ENCODE assay signal across 33 cellular contexts in genomic region chr5:432201-432927, GRCh38. TPM values are rescaled to one million over a fixed set of nuclear protein-coding genes. Genes with fewer than 3 reads are reported as not detected.
DNase-seq lines count a peak whose midpoint lies in the region; ATAC-seq, FAIRE-seq and TF ChIP-seq lines count a peak whose summit lies in the region.
"Had no signal": no experiment of that assay in that cellular context is flagged by ENCODE, and none has a peak within 500 bp of the region (broad histone marks: within the 10 kb centered on the region; RNA-seq: fewer than 3 reads in every experiment).

No MANE protein-coding gene starts in this region.

- H2BK15ac ChIP-seq in neuronal stem cell (ENCODE audit: low read length) = no peak overlapping the region

- H3K27ac ChIP-seq in HepG2 (ENCODE audit: extremely low read length, insufficient read depth, low read length) (no peak overlapping the region), right lobe of liver (no peak overlapping the region), WERI-Rb-1 (no peak overlapping the region), neuronal stem cell (replicated peaks; ENCODE audit: low read length) (no peak overlapping the region), upper lobe of right lung (no peak overlapping the region), hepatocyte (no peak overlapping the region)
- H3K27ac ChIP-seq: esophagus muscularis mucosa, HL-60, neutrophil, PC-9, skin epidermis had no signal

- POLR2A ChIA-PET in HepG2 (lab: Yijun Ruan, JAX) = no interaction called here

- no TSS peak for BruUV-seq in HepG2 (replicated peaks; lab: Mats Ljungman, UMichigan)

- no peak overlapping the region for H4K91ac ChIP-seq in neuronal stem cell (ENCODE audit: low read depth, low read length, poor library complexity)

- WGBS in HepG2 (ENCODE audit: low lambda C conversion rate) = 66% methylated on average over 18 of the region's 18 CpGs
- 87% methylated on average over 7 of the region's 18 CpGs for WGBS in right lobe of liver (ENCODE audit: insufficient coverage, low coverage, low lambda C conversion rate, missing lambda C conversion rate)
- WGBS in neuronal stem cell (ENCODE audit: extremely low coverage in 2 of 2, insufficient read length in 2 of 2, insufficient replicate concordance in 1 of 2), 2 donors = no CpG with 5 or more reads among the region's 18 CpGs
- WGBS in hepatocyte (ENCODE audit: low lambda C conversion rate, missing lambda C conversion rate) = 91% methylated on average over 18 of the region's 18 CpGs

- intact Hi-C loops in HepG2 (cut with micrococcal nuclease; ENCODE audit: unreplicated experiment) = loop anchor here (5.0 kb wide), 1 partner anchor 115 kb away; no protein-coding TSS in a partner anchor
- intact Hi-C loops in right lobe of liver (cut with DNase I) = no loop called here
- intact Hi-C loops in upper lobe of right lung (cut with DNase I) = loop anchor here (10.0 kb wide), 1 partner anchor 118 kb away; no protein-coding TSS in a partner anchor

- H2AK5ac ChIP-seq in neuronal stem cell (ENCODE audit: low read depth, low read length) = peak overlapping the region; percentile 70

- H3K36me3 ChIP-seq in HepG2 (replicated peaks in 1 of 2; ENCODE audit: control insufficient read depth in 1 of 2, insufficient read depth in 2 of 2, low read length in 2 of 2) (no peaks in the 10 kb centered on the region), right lobe of liver (no peaks in the 10 kb centered on the region), WERI-Rb-1 (no peaks in the 10 kb centered on the region), neuronal stem cell (replicated peaks in 1 of 2; ENCODE audit: control insufficient read depth in 2 of 2, insufficient read depth in 2 of 2, low read length in 2 of 2) (no peaks in the 10 kb centered on the region), upper lobe of right lung (no peaks in the 10 kb centered on the region), hepatocyte (replicated peaks; ENCODE audit: insufficient read depth, low read depth) (no peaks in the 10 kb centered on the region)
- H3K36me3 ChIP-seq: esophagus muscularis mucosa, HAP-1, neutrophil had no signal

- H3K4me1 ChIP-seq in HepG2 (ENCODE audit: insufficient read depth, low read length) (peaks cover 10% of the 10 kb centered on the region), right lobe of liver (no peaks in the 10 kb centered on the region), neuronal stem cell (ENCODE audit: control insufficient read depth in 2 of 2, insufficient read depth in 1 of 2, low read depth in 1 of 2, low read length in 2 of 2) (no peaks in the 10 kb centered on the region), upper lobe of right lung (no peaks in the 10 kb centered on the region), hepatocyte (ENCODE audit: insufficient read depth) (peaks cover 14% of the 10 kb centered on the region)
- H3K4me1 ChIP-seq: HAP-1 had no signal

- TF ChIP-seq POLR2A in HepG2 (IDR thresholded peaks at IDR 0.05; ENCODE audit: insufficient read depth in 1 of 2, low read depth in 2 of 2, low read length in 2 of 2) = no peak
- no peak for TF ChIP-seq POLR2A in right lobe of liver (IDR thresholded peaks at IDR 0.05)

- no peak overlapping the region for H3K4me3 ChIP-seq in HepG2 (replicated peaks in 1 of 3; ENCODE audit: insufficient read depth in 1 of 3, low read depth in 2 of 3, low read length in 3 of 3)
- H3K4me3 ChIP-seq in right lobe of liver = no peak overlapping the region
- no peak overlapping the region for H3K4me3 ChIP-seq in WERI-Rb-1 (ENCODE audit: low read depth, low read length)
- no peak overlapping the region for H3K4me3 ChIP-seq in neuronal stem cell (ENCODE audit: low read length in 2 of 2)
- no peak overlapping the region for H3K4me3 ChIP-seq in upper lobe of right lung
- H3K4me3 ChIP-seq in hepatocyte = no peak overlapping the region
- H3K4me3 ChIP-seq: esophagus muscularis mucosa, HAP-1, PC-9, skin epidermis had no signal

- H3K79me1 ChIP-seq in neuronal stem cell (ENCODE audit: low read depth, low read length) = peaks cover 3% of the 10 kb centered on the region

- FAIRE-seq in HepG2 (lab: Jason Lieb, UNC) = no peak
- FAIRE-seq: astrocyte, frontal cortex had no signal

- peak overlapping the region; percentile 71 for H3K14ac ChIP-seq in neuronal stem cell (ENCODE audit: low read length)

- no peak overlapping the region for H4K8ac ChIP-seq in neuronal stem cell (ENCODE audit: low read depth, low read length)

- no peak overlapping the region for H3K4ac ChIP-seq in neuronal stem cell (ENCODE audit: low read length)

- H3K9ac ChIP-seq in HepG2 (ENCODE audit: insufficient read depth, low read depth, low read length) = no peak overlapping the region
- no peak overlapping the region for H3K9ac ChIP-seq in neuronal stem cell (ENCODE audit: low read depth, low read length, poor library complexity)

- H3K9me2 ChIP-seq in hepatocyte (replicated peaks; ENCODE audit: insufficient read depth) = no peaks in the 10 kb centered on the region

- H2BK5ac ChIP-seq in neuronal stem cell (ENCODE audit: low read length) = no peak overlapping the region

- H2BK12ac ChIP-seq in neuronal stem cell (ENCODE audit: low read length) = no peak overlapping the region

- H2AFZ ChIP-seq in HepG2 (ENCODE audit: low read length) = no peak overlapping the region
- H2AFZ ChIP-seq in neuronal stem cell (ENCODE audit: low read length) = peak overlapping the region; percentile 8
- H2AFZ ChIP-seq in hepatocyte = no peak overlapping the region
- H2AFZ ChIP-seq: PC-9 had no signal

- DNase-seq in HepG2 (ENCODE audit: low spot score) (no peak), right lobe of liver (no peak), WERI-Rb-1 (peak; percentile 4), neuronal stem cell (ENCODE audit: low spot score) (no peak), upper lobe of right lung (peak; percentile 48), hepatocyte (ENCODE audit: low spot score) (no peak)
- no peak for DNase-seq in stimulated activated CD4-positive, alpha-beta T cell treated with anti-CD3 and anti-CD28 coated beads, Interleukin-4, amount 100 ng/mL, for 24 hours
- DNase-seq: activated CD4-positive, alpha-beta T cell treated with anti-CD3 and anti-CD28 coated beads, Interleukin-2, amount 10 ng/mL, durations not matched to agents 7 days and 5 days; caudate nucleus; DMS79; GDM1; hypothalamus; mesenchymal stem cell; NCI-H1048; NCI-H1694 treated with DMSO at 0.1 percent for 48 hours; NCI-H2171 treated with DMSO at 0.1 percent for 48 hours; NCI-H524 treated with DMSO at 0.1 percent for 48 hours; PC-9; SHP77 treated with DMSO at 0.1 percent for 48 hours; stimulated activated CD8-positive, alpha-beta memory T cell treated with anti-CD3 and anti-CD28 coated beads, Interleukin-4, amount 100 ng/mL, for 48 hours; SW 1271; T1000; trophoblast cell had no signal

- no peaks in the 10 kb centered on the region for H3K79me2 ChIP-seq in HepG2 (ENCODE audit: insufficient read depth, low read length)
- H3K79me2 ChIP-seq in hepatocyte = no peaks in the 10 kb centered on the region

- no peak overlapping the region for H3K18ac ChIP-seq in neuronal stem cell (ENCODE audit: low read length)

- TF ChIP-seq CTCF in HepG2 (CRISPR knock-in tag; IDR thresholded peaks at IDR 0.05) (no peak), right lobe of liver (IDR thresholded peaks at IDR 0.05) (no peak), WERI-Rb-1 (IDR thresholded peaks at IDR 0.05; ENCODE audit: low read depth, low read length) (no peak), upper lobe of right lung (IDR thresholded peaks at IDR 0.05) (no peak), hepatocyte (IDR thresholded peaks at IDR 0.05; ENCODE audit: poor library complexity) (no peak)

- H3K9me3 ChIP-seq in HepG2 (ENCODE audit: low read length) (no peaks in the 10 kb centered on the region), right lobe of liver (no peaks in the 10 kb centered on the region), WERI-Rb-1 (ENCODE audit: severe bottlenecking) (no peaks in the 10 kb centered on the region), neuronal stem cell (replicated peaks in 1 of 2; ENCODE audit: control insufficient read depth in 2 of 2, insufficient read depth in 1 of 2, low read depth in 1 of 2, low read length in 2 of 2) (peaks cover 0 to 8% of the 10 kb centered on the region in 2 donors), upper lobe of right lung (no peaks in the 10 kb centered on the region), hepatocyte (ENCODE audit: low read depth) (no peaks in the 10 kb centered on the region)
- H3K9me3 ChIP-seq: esophagus muscularis mucosa, HAP-1, neutrophil had no signal

- TF ChIP-seq RAD21 in HepG2 (CRISPR knock-in tag; IDR thresholded peaks at IDR 0.05) = no peak

- in situ Hi-C loops in HepG2 (cut with HindIII; ENCODE audit: extremely low pct_ligation_motif_present, low pct_unique_long_range_greater_than_20kb) = no loop called here

- H3K23ac ChIP-seq in neuronal stem cell (ENCODE audit: low read depth, low read length, poor library complexity) = no peak overlapping the region

- TF ChIP-seq EP300 in HepG2 (IDR thresholded peaks at IDR 0.05; ENCODE audit: low read depth in 2 of 2, low read length in 2 of 2) (no peak), HepG2 (CRISPR knock-in tag; IDR thresholded peaks at IDR 0.05; ENCODE audit: borderline replicate concordance) (no peak)

- H2BK120ac ChIP-seq in neuronal stem cell (ENCODE audit: low read depth, low read length) = no peak overlapping the region

- CTCF ChIA-PET in HepG2 (lab: Yijun Ruan, JAX; ENCODE audit: low intra/inter-chr PET ratio, low total read pairs) = no interaction called here

- H3K4me2 ChIP-seq in HepG2 (ENCODE audit: low read depth, low read length) (no peak overlapping the region), neuronal stem cell (ENCODE audit: insufficient read depth, low read length, poor library complexity, severe bottlenecking) (no peak overlapping the region), hepatocyte (no peak overlapping the region)
- H3K4me2 ChIP-seq: PC-9 had no signal

- no peak for ATAC-seq in HepG2
- no peak for ATAC-seq in right lobe of liver
- no peak for ATAC-seq in upper lobe of right lung
- ATAC-seq in HG03342 (IDR thresholded peaks at IDR 0.05; ENCODE audit: unreplicated experiment) = no peak
- ATAC-seq: left lobe of liver, WTC11 had no signal

- no peaks in the 10 kb centered on the region for H4K20me1 ChIP-seq in HepG2 (ENCODE audit: insufficient read depth, low read length)
- H4K20me1 ChIP-seq in hepatocyte (ENCODE audit: insufficient read depth, poor library complexity, severe bottlenecking) = no peaks in the 10 kb centered on the region

- H3K27me3 ChIP-seq in HepG2 (ENCODE audit: control insufficient read depth in 1 of 2, insufficient read depth in 2 of 2, low read length in 2 of 2) (0 out of 5 replicates have a peak, but pooled peaks cover 0 to 2% of the 10 kb centered on the region in 2 experiments), right lobe of liver (no peaks in the 10 kb centered on the region), WERI-Rb-1 (ENCODE audit: insufficient read depth, low read depth, severe bottlenecking) (no peaks in the 10 kb centered on the region), neuronal stem cell (ENCODE audit: control insufficient read depth in 3 of 3, insufficient read depth in 3 of 3, low read depth in 1 of 3, low read length in 3 of 3) (peaks cover 0 to 3% (median 0%) of the 10 kb centered on the region in 3 experiments), upper lobe of right lung (no peaks in the 10 kb centered on the region), hepatocyte (no peaks in the 10 kb centered on the region)

RNA-seq across cellular contexts. Expression of gene EXOC3, which starts 10.6 kb away (rescaled TPM):
- total RNA-seq in HepG2 (2016; rRNA removed; fragmentation: Illumina TruSeq; extraction: Trizol) (16.0 and 20.5 TPM in 2 replicates), right lobe of liver (10 to 100 TPM; 14.6 to 24.3 (median 20.0) TPM), upper lobe of right lung (59.5 TPM), hepatocyte (30.9 and 38.3 TPM in 2 replicates)
- 7.2 and 7.9 TPM in 2 replicates for total RNA-seq in HepG2 (2016; cell fraction: cytosol; rRNA removed; fragmentation: Illumina TruSeq; extraction: Trizol; ENCODE audit: low read depth)
- 14.6 and 19.5 TPM in 2 replicates for total RNA-seq in HepG2 (2016; cell fraction: insoluble cytoplasmic fraction; rRNA removed; fragmentation: Illumina TruSeq; extraction: Trizol)
- 13.8 and 14.1 TPM in 2 replicates for total RNA-seq in HepG2 (2016; cell fraction: membrane; rRNA removed; fragmentation: Illumina TruSeq; extraction: Trizol)
- total RNA-seq in HepG2 (2016; cell fraction: nucleus; rRNA removed; fragmentation: Illumina TruSeq; extraction: Trizol) = 11.2 and 13.3 TPM in 2 replicates
- polyA plus RNA-seq in HepG2 (2011; rRNA removed) (9.2 and 11.8 TPM in 2 replicates), hepatocyte (36.1 and 45.3 TPM in 2 replicates)
- 6.8 and 8.3 TPM in 2 replicates for polyA plus RNA-seq in HepG2 (2011; cell fraction: cytosol; rRNA removed)
- 26.9 and 28.5 TPM in 2 replicates for polyA plus RNA-seq in HepG2 (2011; cell fraction: nucleus; rRNA removed)
- 14.6 and 15.2 TPM in 2 replicates for polyA plus RNA-seq in HepG2 (2012)
- 5.5 and 5.9 TPM in 2 replicates for polyA plus RNA-seq in HepG2 (2016; cell fraction: cytosol; fragmentation: Illumina TruSeq; extraction: Trizol; ENCODE audit: low read depth)
- polyA plus RNA-seq in HepG2 (2016; cell fraction: insoluble cytoplasmic fraction; fragmentation: Illumina TruSeq; extraction: Trizol; ENCODE audit: low read depth) = 14.3 and 16.5 TPM in 2 replicates
- 7.8 and 8.8 TPM in 2 replicates for polyA plus RNA-seq in HepG2 (2016; cell fraction: membrane; fragmentation: Illumina TruSeq; extraction: Trizol; ENCODE audit: low read depth)
- 28.1 and 32.7 TPM in 2 replicates for polyA plus RNA-seq in HepG2 (2016; cell fraction: nucleus; fragmentation: Illumina TruSeq; extraction: Trizol; ENCODE audit: insufficient read depth, low read depth)
- polyA minus RNA-seq in HepG2 (2011; rRNA and poly(A)+ RNA removed; ENCODE audit: low replicate concordance) = 15.9 and 55.4 TPM in 2 replicates
- 6.1 and 7.2 TPM in 2 replicates for polyA minus RNA-seq in HepG2 (2011; cell fraction: cytosol; rRNA and poly(A)+ RNA removed)
- 12.9 and 14.2 TPM in 2 replicates for polyA minus RNA-seq in HepG2 (2011; cell fraction: nucleus; rRNA and poly(A)+ RNA removed)
- polyA plus RNA-seq in neuronal stem cell (2013, experiment 1 of 2) = 18.9 TPM
- polyA plus RNA-seq in neuronal stem cell (2013, experiment 2 of 2) = 18.7 TPM

Comparison
In these comparisons a context has a peak if more than half of its experiments do, and no peak if none do; other contexts are left out.
1. intact Hi-C loops: an anchor here in HepG2 (5.0 kb wide) and upper lobe of right lung (10.0 kb wide); none called in right lobe of liver.
2. DNase-seq: peak in WERI-Rb-1 (single experiment) and upper lobe of right lung (single experiment); none in HepG2 (single experiment), right lobe of liver (0 of 3), neuronal stem cell (single experiment), hepatocyte (single experiment) and stimulated activated CD4-positive, alpha-beta T cell treated with anti-CD3 and anti-CD28 coated beads, Interleukin-4, amount 100 ng/mL, for 24 hours (single experiment).